ENCODE assay signal across 2 cellular contexts in the genomic region with DNA sequence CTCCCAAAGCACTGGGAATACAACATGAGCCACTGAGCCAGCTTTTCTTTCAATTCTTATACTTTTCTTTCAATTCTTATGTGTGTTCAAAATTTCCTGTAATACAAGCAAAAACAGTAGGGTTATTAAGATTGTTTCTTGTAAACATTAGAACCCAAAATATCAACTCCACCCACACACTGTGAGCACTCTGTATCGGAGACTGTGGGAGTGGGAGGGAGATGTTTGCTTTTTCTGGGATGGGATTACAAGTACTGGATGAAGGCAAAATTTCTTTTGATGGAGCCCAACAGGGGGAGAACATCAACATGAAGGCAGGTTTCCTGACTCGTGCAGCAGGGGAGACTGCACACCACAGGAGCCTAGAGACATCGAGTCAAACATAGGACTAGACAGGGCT.
A peak's percentile ranks its signal among the peaks of the same experiment; 100 is the strongest.
TF ChIP-seq lines count a peak whose summit lies in the region.

No MANE protein-coding gene starts in this region.

TF ChIP-seq in HEK293, 187 proteins besides CTCF, POLR2A, EP300 and RAD21:
- TF ChIP-seq ZNF112 (tag by site-specific recombination; IDR thresholded peaks at IDR 0.05): no peak
- no peak for TF ChIP-seq ZNF843 (tag by site-specific recombination; IDR thresholded peaks at IDR 0.05)
- TF ChIP-seq, protein P1, sequence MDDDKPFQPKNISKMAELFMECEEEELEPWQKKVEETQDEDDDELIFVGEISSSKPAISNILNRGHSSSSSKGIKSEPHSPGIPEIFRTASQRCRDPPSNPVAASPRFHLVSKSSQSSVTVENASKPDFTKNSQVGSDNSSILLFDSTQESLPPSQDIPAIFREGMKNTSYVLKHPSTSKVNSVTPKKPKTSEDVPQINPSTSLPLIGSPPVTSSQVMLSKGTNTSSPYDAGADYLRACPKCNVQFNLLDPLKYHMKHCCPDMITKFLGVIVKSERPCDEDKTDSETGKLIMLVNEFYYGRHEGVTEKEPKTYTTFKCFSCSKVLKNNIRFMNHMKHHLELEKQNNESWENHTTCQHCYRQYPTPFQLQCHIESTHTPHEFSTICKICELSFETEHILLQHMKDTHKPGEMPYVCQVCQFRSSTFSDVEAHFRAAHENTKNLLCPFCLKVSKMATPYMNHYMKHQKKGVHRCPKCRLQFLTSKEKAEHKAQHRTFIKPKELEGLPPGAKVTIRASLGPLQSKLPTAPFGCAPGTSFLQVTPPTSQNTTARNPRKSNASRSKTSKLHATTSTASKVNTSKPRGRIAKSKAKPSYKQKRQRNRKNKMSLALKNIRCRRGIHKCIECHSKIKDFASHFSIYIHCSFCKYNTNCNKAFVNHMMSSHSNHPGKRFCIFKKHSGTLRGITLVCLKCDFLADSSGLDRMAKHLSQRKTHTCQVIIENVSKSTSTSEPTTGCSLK (tag by site-specific recombination; IDR thresholded peaks at IDR 0.05): no peak
- TF ChIP-seq, protein P2, sequence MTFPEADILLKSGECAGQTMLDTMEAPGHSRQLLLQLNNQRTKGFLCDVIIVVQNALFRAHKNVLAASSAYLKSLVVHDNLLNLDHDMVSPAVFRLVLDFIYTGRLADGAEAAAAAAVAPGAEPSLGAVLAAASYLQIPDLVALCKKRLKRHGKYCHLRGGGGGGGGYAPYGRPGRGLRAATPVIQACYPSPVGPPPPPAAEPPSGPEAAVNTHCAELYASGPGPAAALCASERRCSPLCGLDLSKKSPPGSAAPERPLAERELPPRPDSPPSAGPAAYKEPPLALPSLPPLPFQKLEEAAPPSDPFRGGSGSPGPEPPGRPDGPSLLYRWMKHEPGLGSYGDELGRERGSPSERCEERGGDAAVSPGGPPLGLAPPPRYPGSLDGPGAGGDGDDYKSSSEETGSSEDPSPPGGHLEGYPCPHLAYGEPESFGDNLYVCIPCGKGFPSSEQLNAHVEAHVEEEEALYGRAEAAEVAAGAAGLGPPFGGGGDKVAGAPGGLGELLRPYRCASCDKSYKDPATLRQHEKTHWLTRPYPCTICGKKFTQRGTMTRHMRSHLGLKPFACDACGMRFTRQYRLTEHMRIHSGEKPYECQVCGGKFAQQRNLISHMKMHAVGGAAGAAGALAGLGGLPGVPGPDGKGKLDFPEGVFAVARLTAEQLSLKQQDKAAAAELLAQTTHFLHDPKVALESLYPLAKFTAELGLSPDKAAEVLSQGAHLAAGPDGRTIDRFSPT (tag by site-specific recombination; IDR thresholded peaks at IDR 0.05): no peak
- peak; percentile 77 for TF ChIP-seq ZFHX2 (tag by site-specific recombination; conservative IDR thresholded peaks at IDR 0.05)
- no peak for TF ChIP-seq ZNF184 (tag by site-specific recombination; IDR thresholded peaks at IDR 0.05)
- peak; percentile 63; the same call in 1 of the 2 replicates for TF ChIP-seq EGR2 (tag by site-specific recombination; IDR thresholded peaks at IDR 0.05; ENCODE audit: low read depth)
- TF ChIP-seq ZNF777 (tag by site-specific recombination; IDR thresholded peaks at IDR 0.05; ENCODE audit: borderline replicate concordance): no peak

TF ChIP-seq in K562, 482 proteins besides CTCF, POLR2A, EP300 and RAD21:
- no peak for TF ChIP-seq TARDBP (IDR thresholded peaks at IDR 0.05)
